Comparison of ENCODE assay signal across 24 cellular contexts in the genomic region with DNA sequence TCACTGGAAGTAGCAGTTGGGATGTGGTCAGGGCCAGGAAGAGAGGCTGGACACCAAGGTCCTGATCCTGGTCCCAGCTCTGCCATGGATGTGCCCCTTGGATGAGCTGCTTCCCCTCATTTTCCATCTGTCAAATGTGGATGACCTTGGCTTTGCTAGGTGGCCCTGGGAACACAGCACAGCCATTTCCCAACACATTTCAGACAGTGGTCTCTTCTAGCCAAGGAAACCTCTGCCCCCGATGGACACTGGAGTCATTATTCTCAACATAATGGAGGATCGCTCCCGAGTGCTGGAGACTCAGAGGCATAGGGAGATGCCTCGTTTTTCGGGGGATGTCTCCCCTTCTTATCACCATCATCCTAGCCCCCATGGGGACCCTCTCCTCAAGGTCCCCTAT. TPM values are rescaled to one million over a fixed set of nuclear protein-coding genes. Genes with fewer than 3 reads are reported as not detected.
"Had no signal": no experiment of that assay in that cellular context is flagged by ENCODE, and none has a peak within 500 bp of the region (broad histone marks: within the 10 kb centered on the region; RNA-seq: fewer than 3 reads in every experiment).

No MANE protein-coding gene starts in this region.

- H3K36me3 ChIP-seq: SJSA1 had no signal

- H3K4me1 ChIP-seq: SJSA1 had no signal

- H3K4me2 ChIP-seq: KMS-11 had no signal

- H3K9ac ChIP-seq: KMS-11 had no signal

- H3K9me3 ChIP-seq: SJSA1 had no signal

- ATAC-seq: K562 had no signal

- DNase-seq: Kasumi-1; MM.1S; NCI-H1092 treated with DMSO at 0.1 percent for 48 hours; NCI-H1436; NCI-H187; NCI-H2029; NCI-H2081 treated with DMSO at 0.1 percent for 48 hours; NCI-H2171; NCI-H226; NCI-H446 treated with DMSO at 0.1 percent for 48 hours; NCI-H510A treated with DMSO at 0.1 percent for 48 hours; NCI-H526; NCI-H82; NK-92 treated with Interleukin-12 subunit alpha and Interleukin-12 subunit beta, amount 100 ng/mL, for 24 hours; RPMI8226; SIG-M5 had no signal

- H3K4me1 Mint-ChIP-seq: IgD-negative memory B cell had no signal

- H3K27ac Mint-ChIP-seq: IgD-negative memory B cell had no signal

- H3K27ac ChIP-seq: KMS-11, SJSA1, SK-N-MC had no signal

- H3K4me3 ChIP-seq: K562, SJSA1, SK-N-MC had no signal

- H3K36me3 Mint-ChIP-seq: IgD-negative memory B cell had no signal

RNA-seq across cellular contexts. Expression of a gene that starts 13.6 kb away (rescaled TPM):
- total RNA-seq: HT1080, K562, M059J, Right ventricle myocardium superior, SJSA1 had no signal
- polyA plus RNA-seq: IgD-negative memory B cell, K562 had no signal

RNA-seq across cellular contexts. Expression of a gene that starts 55.1 kb away (rescaled TPM):
- total RNA-seq: SJSA1 had no signal
- polyA plus RNA-seq: IgD-negative memory B cell had no signal
